In the genomic region with DNA sequence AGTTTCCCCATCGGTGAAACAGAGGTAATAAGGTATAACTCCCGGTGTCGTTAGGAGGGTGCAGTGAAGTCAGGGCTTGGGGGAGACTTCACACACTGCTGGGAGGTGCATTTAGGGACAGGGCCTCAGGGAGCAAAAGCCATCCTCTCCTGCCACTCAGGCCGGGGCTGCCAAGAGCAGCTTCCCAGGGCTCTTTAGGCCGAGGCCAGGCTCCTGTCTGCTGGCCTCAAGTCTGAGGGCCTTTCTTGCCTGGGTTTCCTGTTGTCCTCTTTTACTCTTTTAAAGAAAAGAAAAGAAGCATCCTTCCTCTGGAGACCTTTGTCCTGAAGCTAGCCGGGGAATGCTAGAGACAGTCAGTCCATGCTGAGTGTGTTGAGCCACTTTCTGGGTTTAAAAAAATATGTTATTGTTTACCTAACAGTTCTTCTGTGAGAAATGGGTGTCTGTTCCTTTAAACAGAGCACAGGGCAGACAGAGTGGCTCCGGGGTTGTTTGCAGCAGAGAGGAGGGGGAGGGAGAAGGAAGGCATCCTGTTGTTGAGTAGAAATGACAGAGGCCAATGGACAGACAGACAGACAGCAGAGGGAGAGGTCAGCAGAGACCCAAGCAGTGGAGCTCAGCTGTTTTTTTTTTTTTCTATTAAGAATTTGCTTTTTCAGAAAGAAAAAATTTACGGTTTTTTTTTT, we compare ENCODE assay signal across 8 cellular contexts.
DNase-seq lines count a peak whose midpoint lies in the region; ATAC-seq and TF ChIP-seq lines count a peak whose summit lies in the region.
"Had no signal": no experiment of that assay in that cellular context is flagged by ENCODE, and none has a peak within 500 bp of the region (broad histone marks: within the 10 kb centered on the region; RNA-seq: fewer than 3 reads in every experiment).

No MANE protein-coding gene starts in this region.

- H3K36me3 Mint-ChIP-seq in neural crest cell (ENCODE audit: low read depth) = no peaks in the 10 kb centered on the region

- no peak for TF ChIP-seq POLR2A in NB4 (IDR thresholded peaks at IDR 0.05; ENCODE audit: extremely low read depth, insufficient read length)

- no peak for ATAC-seq in HG02571 (IDR thresholded peaks at IDR 0.05; ENCODE audit: unreplicated experiment)

- no peak overlapping the region for H3K4me3 ChIP-seq in NB4 (ENCODE audit: low read depth, low read length)

- no peaks in the 10 kb centered on the region for H3K9me3 Mint-ChIP-seq in neural crest cell

- no peak overlapping the region for H3K4me3 Mint-ChIP-seq in neural crest cell

- H3K27me3 Mint-ChIP-seq in neural crest cell (ENCODE audit: low read depth) = no peaks in the 10 kb centered on the region

- DNase-seq in H4 (ENCODE audit: low spot score) (peak; percentile 67), NB4 (ENCODE audit: low read depth) (peak; percentile 68), T47D (ENCODE audit: low read depth in 1 of 2, low spot score in 1 of 2) (peak; percentile 52 to 64), neural crest cell (ENCODE audit: low read depth, low spot score) (no peak), cerebellar cortex (ENCODE audit: low spot score) (no peak), hippocampal formation (lab: John Stamatoyannopoulos, UW) (no peak)
- DNase-seq: effector CD8-positive, alpha-beta T cell had no signal

- H3K27ac Mint-ChIP-seq in neural crest cell (ENCODE audit: unreplicated experiment) = peak overlapping the region; percentile 2

- in situ Hi-C loops in T47D (cut with HindIII; ENCODE audit: low pct_unique_long_range_greater_than_20kb, low sequenced_read_pairs) = no loop called here

- TF ChIP-seq CTCF in NB4 (IDR thresholded peaks at IDR 0.05; ENCODE audit: low read depth, low read length) = no peak
- no peak for TF ChIP-seq CTCF in neural crest cell (conservative IDR thresholded peaks at IDR 0.05)

- peaks cover 21% of the 10 kb centered on the region for H3K4me1 Mint-ChIP-seq in neural crest cell

Comparison
In these comparisons a context has a peak if more than half of its experiments do, and no peak if none do; other contexts are left out.
1. DNase-seq: peak in H4 (single experiment), NB4 (single experiment) and T47D (2 of 2); none in neural crest cell (single experiment), cerebellar cortex (single experiment) and hippocampal formation (0 of 2).